8 cellular contexts compared by ENCODE assay signal in the genomic region with DNA sequence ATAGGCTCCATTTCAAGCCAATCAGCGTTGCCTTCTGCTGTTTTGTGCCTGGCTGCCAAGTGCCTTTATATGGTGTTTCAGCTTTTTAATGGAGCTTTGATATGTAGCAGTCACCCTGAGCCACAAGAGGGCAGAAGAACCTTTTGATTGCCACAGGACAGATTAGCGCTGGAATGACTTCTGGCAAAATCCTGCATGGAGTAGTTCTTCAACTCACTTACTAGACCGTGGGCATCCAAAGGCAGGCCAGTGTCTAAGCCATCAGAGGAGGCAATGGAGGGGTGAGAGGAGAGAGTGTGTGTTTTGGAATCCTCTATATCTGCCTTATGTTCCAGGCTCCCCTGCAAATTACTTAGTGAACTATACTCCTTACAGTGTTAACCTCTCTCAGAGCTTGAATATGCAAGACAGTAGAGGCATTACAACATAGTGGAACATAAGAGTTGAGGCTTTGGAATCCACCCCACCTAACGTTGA. TPM values are rescaled to one million over a fixed set of nuclear protein-coding genes. Genes with fewer than 3 reads are reported as not detected.
DNase-seq lines count a peak whose midpoint lies in the region; ATAC-seq and TF ChIP-seq lines count a peak whose summit lies in the region.

No MANE protein-coding gene starts in this region.

- H2AK9ac ChIP-seq in IMR-90 (replicated peaks; ENCODE audit: low read depth, low read length, poor library complexity), result peak overlapping the region; percentile 55

- H3K36me3 Mint-ChIP-seq in naive B cell, result no peaks in the 10 kb centered on the region

- H3K4me2 ChIP-seq in IMR-90 (ENCODE audit: low read depth, low read length), result no peak overlapping the region

- no peaks in the 10 kb centered on the region for H3K36me3 ChIP-seq in IMR-90 (ENCODE audit: control insufficient read depth, insufficient read depth, low read length)
- no peaks in the 10 kb centered on the region for H3K36me3 ChIP-seq in NT2/D1 (ENCODE audit: insufficient read depth, insufficient read length, low read length)

- peaks cover 8 to 54% of the 10 kb centered on the region in 2 experiments; a peak in 3 of 4 replicates for H3K79me1 ChIP-seq in IMR-90 (ENCODE audit: low read depth in 1 of 2, low read length in 2 of 2)

- H2AK5ac ChIP-seq in IMR-90 (ENCODE audit: low read depth, low read length), result peak overlapping the region; percentile 76; the same call in 1 of the 2 replicates

- H3K9ac ChIP-seq in IMR-90 (ENCODE audit: low read depth, low read length) (no peak overlapping the region), NT2/D1 (ENCODE audit: insufficient read length, low read depth) (no peak overlapping the region)

- DNase-seq in D341Med (ENCODE audit: low spot score) (peak; percentile 77), IMR-90 (peak; percentile 93), NT2/D1 (ENCODE audit: low read depth, low spot score) (peak; percentile 92), naive B cell (peak; percentile 48)
- DNase-seq in activated CD8-positive, alpha-beta memory T cell treated with anti-CD3 and anti-CD28 coated beads, Interleukin-2, amount 50 U/mL, for 48 hours, result peak; percentile 54
- DNase-seq in stimulated activated naive CD8-positive, alpha-beta T cell treated with anti-CD3 and anti-CD28 coated beads, Interleukin-15, Interleukin-2, amounts not matched to agents 100 U/mL and 50 U/mL, for 24 hours, result peak; percentile 42

- in situ Hi-C loops in IMR-90 (cut with MboI; ENCODE audit: low sequenced_read_pairs), result no loop called here

- H4K5ac ChIP-seq in IMR-90 (ENCODE audit: low read depth, low read length), result no peak overlapping the region

- H3K9me1 ChIP-seq in IMR-90 (ENCODE audit: insufficient read depth, low read length), result peaks cover 7% of the 10 kb centered on the region

- peaks cover 17% of the 10 kb centered on the region; the same call in 1 of the 2 replicates for H4K20me1 ChIP-seq in IMR-90 (ENCODE audit: insufficient read depth, low read length)

- TF ChIP-seq CTCF in IMR-90 (conservative IDR thresholded peaks at IDR 0.05; ENCODE audit: low read depth, low read length), result peak; percentile 97

- 0% methylated on average over 1 of the region's 4 CpGs; no CpG with 5 or more reads in 1 of the 2 experiments for WGBS in IMR-90 (ENCODE audit: extremely low coverage in 2 of 2, insufficient read length in 1 of 2), 2 experiments

- H3K23ac ChIP-seq in IMR-90 (ENCODE audit: low read depth, low read length), result no peak overlapping the region

- H2BK20ac ChIP-seq in IMR-90 (ENCODE audit: low read depth, low read length), result no peak overlapping the region

- H3K4me1 ChIP-seq in IMR-90 (ENCODE audit: control insufficient read depth, insufficient read depth, low read length) (peaks cover 7% of the 10 kb centered on the region), NT2/D1 (ENCODE audit: insufficient read depth, insufficient read length) (peaks cover 12% of the 10 kb centered on the region)

- no peak overlapping the region for H3K18ac ChIP-seq in IMR-90 (ENCODE audit: low read depth, low read length)

- no peaks in the 10 kb centered on the region for H3K27me3 Mint-ChIP-seq in naive B cell

- dilution Hi-C loops in IMR-90 (cut with HindIII; ENCODE audit: low sequenced_read_pairs, unreplicated experiment), result no loop called here

- ATAC-seq in IMR-90 (ENCODE audit: low read depth) (peak; percentile 98), esophagus mucosa (peak; percentile 90), naive B cell (ENCODE audit: low read depth in 2 of 2) (peak; percentile 68 to 82), GM19328 (IDR thresholded peaks at IDR 0.05; ENCODE audit: unreplicated experiment) (no peak)
- peak; percentile 63 for ATAC-seq in stimulated activated naive CD8-positive, alpha-beta T cell treated with anti-CD3 and anti-CD28 coated beads, Interleukin-15, Interleukin-2, amounts not matched to agents 100 U/mL and 50 U/mL, for 24 hours

- H2BK5ac ChIP-seq in IMR-90 (ENCODE audit: low read depth, low read length, poor library complexity, severe bottlenecking), result no peak overlapping the region

- peak overlapping the region; percentile 44 for H2AFZ ChIP-seq in IMR-90 (replicated peaks; ENCODE audit: low read length, poor library complexity)

- POLR2A ChIA-PET in IMR-90 (lab: Charles Lee; ENCODE audit: unreplicated experiment), result interaction anchor here (0.5 to 0.7 kb wide), 2 partner anchors 236 to 1907 kb away, joined by 3 to 6 read pairs; no protein-coding TSS in a partner anchor

- no peak overlapping the region for H3K4ac ChIP-seq in IMR-90 (ENCODE audit: low read depth, low read length)

- H2BK120ac ChIP-seq in IMR-90 (ENCODE audit: low read depth, low read length), result no peak overlapping the region

- H3K27ac ChIP-seq in IMR-90 (ENCODE audit: insufficient read depth, low read length), result no peak overlapping the region

- H2BK15ac ChIP-seq in IMR-90 (ENCODE audit: low read depth, low read length), result no peak overlapping the region

- 0 out of 2 replicates have a peak, but pooled peaks have one; percentile 46 for TF ChIP-seq POLR2A in IMR-90 (IDR thresholded peaks at IDR 0.05; ENCODE audit: low read depth, low read length)

- CTCF ChIA-PET in IMR-90 (lab: Yijun Ruan, JAX), result interaction anchor here (0.7 to 9.2 kb wide), 16 partner anchors 10 to 273 kb away, joined by 3 to 149 read pairs (median 4); a partner anchor contains a TSS

- no peak overlapping the region for H3K27ac Mint-ChIP-seq in naive B cell

- no TSS peak for BruUV-seq in IMR-90 (replicated peaks; lab: Mats Ljungman, UMichigan)

- H3K9me3 Mint-ChIP-seq in naive B cell, result no peaks in the 10 kb centered on the region

- peak; percentile 100 for TF ChIP-seq RAD21 in IMR-90 (IDR thresholded peaks at IDR 0.05; ENCODE audit: low read length)

- H3K4me3 ChIP-seq in IMR-90 (ENCODE audit: insufficient read depth, low read depth, low read length), result no peak overlapping the region
- no peak overlapping the region for H3K4me3 ChIP-seq in NT2/D1 (ENCODE audit: insufficient read length, low read depth)

- H4K91ac ChIP-seq in IMR-90 (ENCODE audit: insufficient read depth, low read depth, low read length), result no peak overlapping the region

- H3K27me3 ChIP-seq in IMR-90 (ENCODE audit: control insufficient read depth, insufficient read depth, low read length) (no peaks in the 10 kb centered on the region), NT2/D1 (ENCODE audit: insufficient read depth, insufficient read length) (no peaks in the 10 kb centered on the region)

- H3K4me1 Mint-ChIP-seq in naive B cell, result peaks cover 4 to 7% (median 5%) of the 10 kb centered on the region in 3 donors

- no peaks in the 10 kb centered on the region for H3K9me3 ChIP-seq in IMR-90 (ENCODE audit: control insufficient read depth, insufficient read depth, low read length)
- H3K9me3 ChIP-seq in NT2/D1 (ENCODE audit: insufficient read depth, low read length), result no peaks in the 10 kb centered on the region

- intact Hi-C loops in IMR-90 (cut with micrococcal nuclease), result loop anchor here (1.0 kb wide), 4 partner anchors 171 to 273 kb away; a partner anchor contains a TSS

- no peak overlapping the region for H3K4me3 Mint-ChIP-seq in naive B cell

- H3K56ac ChIP-seq in IMR-90 (ENCODE audit: extremely low read depth, insufficient read depth, low read length), result no peak overlapping the region

- H3K14ac ChIP-seq in IMR-90 (replicated peaks; ENCODE audit: low read depth, low read length), result no peak overlapping the region

- H4K8ac ChIP-seq in IMR-90 (ENCODE audit: low read depth in 2 of 2, low read length in 2 of 2), result 0 out of 4 replicates have a peak overlapping the region, but pooled peaks of 1 of the 2 experiments have one; percentile 25

TF ChIP-seq in IMR-90, 13 proteins besides CTCF, POLR2A, EP300 and RAD21:
- no peak for TF ChIP-seq CEBPB (IDR thresholded peaks at IDR 0.05; ENCODE audit: low read depth, low read length)
- TF ChIP-seq FOS (IDR thresholded peaks at IDR 0.05; ENCODE audit: low read depth, low read length), result no peak
- TF ChIP-seq SMC3 (IDR thresholded peaks at IDR 0.05; ENCODE audit: low read depth, low read length), result peak; percentile 99

RNA-seq across cellular contexts. Expression of a gene that starts 56.2 kb away (rescaled TPM):
- 10.3 and 12.0 TPM in 2 replicates for total RNA-seq in IMR-90 (2012; rRNA removed)
- 14.8 and 16.3 TPM in 2 replicates for polyA plus RNA-seq in IMR-90 (2012; rRNA removed)
- 17.5 and 28.5 TPM in 2 replicates for polyA plus RNA-seq in IMR-90 (2012; cell fraction: cytosol; rRNA removed)
- polyA plus RNA-seq in IMR-90 (2012; cell fraction: nucleus; rRNA removed; ENCODE audit: low replicate concordance), result 25.8 and 30.3 TPM in 2 replicates
- 5.5 TPM for total RNA-seq in esophagus mucosa
- polyA plus RNA-seq in naive B cell (ENCODE audit: low read depth in 6 of 6), result 10 to 100 TPM in 2 of 6 donors, 1 to 10 TPM in 4; 7.9 to 16.1 (median 9.8) TPM

Comparison
In these comparisons a context has a peak if more than half of its experiments do, and no peak if none do; other contexts are left out.
1. DNase-seq: peak in every context shown above with its lines; median percentile 93 in IMR-90; 92 in NT2/D1; 77 in D341Med; 54 in activated CD8-positive, alpha-beta memory T cell treated with anti-CD3 and anti-CD28 coated beads, Interleukin-2, amount 50 U/mL, for 48 hours; 48 in naive B cell; 42 in stimulated activated naive CD8-positive, alpha-beta T cell treated with anti-CD3 and anti-CD28 coated beads, Interleukin-15, Interleukin-2, amounts not matched to agents 100 U/mL and 50 U/mL, for 24 hours.